25 cellular contexts compared by ENCODE assay signal in genomic region chr12:111224196-111225066, GRCh38.
DNase-seq lines count a peak whose midpoint lies in the region; ATAC-seq, FAIRE-seq and TF ChIP-seq lines count a peak whose summit lies in the region.
"Had no signal": no experiment of that assay in that cellular context is flagged by ENCODE, and none has a peak within 500 bp of the region (broad histone marks: within the 10 kb centered on the region; RNA-seq: fewer than 3 reads in every experiment).

No MANE protein-coding gene starts in this region.

- CTCF ChIA-PET in SK-N-SH (lab: Yijun Ruan, JAX) (interaction anchor here (0.7 to 2.2 kb wide), 6 partner anchors 9 to 199 kb away, joined by 3 to 8 read pairs (median 3); no protein-coding TSS in a partner anchor), HepG2 (lab: Yijun Ruan, JAX; ENCODE audit: low intra/inter-chr PET ratio, low total read pairs) (no interaction called here)

- no peak for TF ChIP-seq POLR2A in HepG2 (IDR thresholded peaks at IDR 0.05; ENCODE audit: insufficient read depth in 1 of 2, low read depth in 2 of 2, low read length in 2 of 2)

- H3K27me3 ChIP-seq in MG63: no peaks in the 10 kb centered on the region
- H3K27me3 ChIP-seq in SK-N-SH (ENCODE audit: insufficient read depth): no peaks in the 10 kb centered on the region
- H3K27me3 ChIP-seq in HepG2 (ENCODE audit: control insufficient read depth in 1 of 2, insufficient read depth in 2 of 2, low read length in 2 of 2): peaks cover 0 to 13% of the 10 kb centered on the region in 2 experiments; a peak in 1 of 5 replicates
- no peaks in the 10 kb centered on the region for H3K27me3 ChIP-seq in brain microvascular endothelial cell (replicated peaks)

- H3F3A ChIP-seq in SK-N-SH (replicated peaks; ENCODE audit: insufficient read depth): no peaks in the 10 kb centered on the region

- no peaks in the 10 kb centered on the region for H3K9me3 ChIP-seq in MG63
- H3K9me3 ChIP-seq in SK-N-SH: no peaks in the 10 kb centered on the region
- H3K9me3 ChIP-seq in HepG2 (ENCODE audit: low read length): no peaks in the 10 kb centered on the region
- H3K9me3 ChIP-seq: gastroesophageal sphincter, stomach had no signal

- WGBS in SK-N-SH (ENCODE audit: low lambda C conversion rate): 25% methylated on average over 14 of the region's 14 CpGs
- 23% methylated on average over 12 of the region's 14 CpGs for WGBS in HepG2 (ENCODE audit: low lambda C conversion rate)

- TF ChIP-seq EP300 in SK-N-SH (IDR thresholded peaks at IDR 0.05; ENCODE audit: borderline replicate concordance in 1 of 2, low read depth in 1 of 2, low read length in 1 of 2): peak in 1 of 2 experiments; percentile 39; a peak in 2 of 4 replicates
- TF ChIP-seq EP300 in HepG2 (IDR thresholded peaks at IDR 0.05; ENCODE audit: low read depth in 2 of 2, low read length in 2 of 2): no peak
- no peak for TF ChIP-seq EP300 in HepG2 (CRISPR knock-in tag; IDR thresholded peaks at IDR 0.05; ENCODE audit: borderline replicate concordance)

- intact Hi-C loops in HepG2 (cut with micrococcal nuclease; ENCODE audit: unreplicated experiment): no loop called here

- peak overlapping the region in 1 of 2 experiments; percentile 82; a peak in 2 of 4 replicates for H3K27ac ChIP-seq in SK-N-SH (ENCODE audit: low read depth in 2 of 2, low read length in 1 of 2)
- H3K27ac ChIP-seq in HepG2 (ENCODE audit: extremely low read length, insufficient read depth, low read length): no peak overlapping the region
- no peak overlapping the region for H3K27ac ChIP-seq in brain microvascular endothelial cell
- H3K27ac ChIP-seq: gastroesophageal sphincter, stomach had no signal

- TF ChIP-seq RAD21 in SK-N-SH (IDR thresholded peaks at IDR 0.05; ENCODE audit: low read length) (peak; percentile 2; the same call in 1 of the 2 replicates), HepG2 (CRISPR knock-in tag; IDR thresholded peaks at IDR 0.05) (no peak)

- no peaks in the 10 kb centered on the region for H4K20me1 ChIP-seq in SK-N-SH (ENCODE audit: insufficient read depth)
- no peaks in the 10 kb centered on the region for H4K20me1 ChIP-seq in HepG2 (ENCODE audit: insufficient read depth, low read length)

- H2AFZ ChIP-seq in SK-N-SH (ENCODE audit: low read depth) (no peak overlapping the region), HepG2 (ENCODE audit: low read length) (no peak overlapping the region)

- POLR2A ChIA-PET in SK-N-SH (lab: Yijun Ruan, JAX) (no interaction called here), HepG2 (lab: Yijun Ruan, JAX) (no interaction called here)

- H3K36me3 ChIP-seq in MG63: no peaks in the 10 kb centered on the region
- no peaks in the 10 kb centered on the region for H3K36me3 ChIP-seq in SK-N-SH (replicated peaks in 1 of 2; ENCODE audit: control insufficient read depth in 1 of 2, insufficient read depth in 2 of 2, low read length in 1 of 2)
- H3K36me3 ChIP-seq in HepG2 (replicated peaks in 1 of 2; ENCODE audit: control insufficient read depth in 1 of 2, insufficient read depth in 2 of 2, low read length in 2 of 2): no peaks in the 10 kb centered on the region
- no peaks in the 10 kb centered on the region for H3K36me3 ChIP-seq in brain microvascular endothelial cell (replicated peaks)
- H3K36me3 ChIP-seq: gastroesophageal sphincter, stomach had no signal

- TF ChIP-seq CTCF in SK-N-SH (IDR thresholded peaks at IDR 0.05): no peak
- no peak for TF ChIP-seq CTCF in HepG2 (CRISPR knock-in tag; IDR thresholded peaks at IDR 0.05)
- no peak for TF ChIP-seq CTCF in D721Med (IDR thresholded peaks at IDR 0.05; ENCODE audit: insufficient read depth, missing control alignments)
- no peak for TF ChIP-seq CTCF in brain microvascular endothelial cell (IDR thresholded peaks at IDR 0.05; ENCODE audit: low read depth, low read length, missing control alignments)

- ATAC-seq in HepG2 (no peak), GM19397 (IDR thresholded peaks at IDR 0.05; ENCODE audit: unreplicated experiment) (no peak)
- ATAC-seq: esophagus mucosa, gastroesophageal sphincter, HCT116, Right ventricle myocardium inferior, WTC11 had no signal

- FAIRE-seq in HepG2 (lab: Jason Lieb, UNC) (no peak), D721Med (lab: Jason Lieb, UNC) (no peak)
- FAIRE-seq: kidney had no signal

- H3K9ac ChIP-seq in SK-N-SH (no peak overlapping the region), HepG2 (ENCODE audit: insufficient read depth, low read depth, low read length) (no peak overlapping the region)

- in situ Hi-C loops in HepG2 (cut with HindIII; ENCODE audit: extremely low pct_ligation_motif_present, low pct_unique_long_range_greater_than_20kb): no loop called here
- in situ Hi-C loops in brain microvascular endothelial cell (cut with HindIII; ENCODE audit: low pct_ligation_motif_present, low sequenced_read_pairs): no loop called here

- peaks cover 0 to 38% of the 10 kb centered on the region in 2 experiments; a peak in 2 of 4 replicates for H3K4me1 ChIP-seq in SK-N-SH (ENCODE audit: control insufficient read depth in 1 of 2, insufficient read depth in 2 of 2, low read depth in 1 of 2, low read length in 1 of 2)
- H3K4me1 ChIP-seq in HepG2 (ENCODE audit: insufficient read depth, low read length): no peaks in the 10 kb centered on the region
- H3K4me1 ChIP-seq: gastroesophageal sphincter, stomach had no signal

- H3K9me2 ChIP-seq in SK-N-SH: no peaks in the 10 kb centered on the region

- H3K79me2 ChIP-seq in SK-N-SH (ENCODE audit: insufficient read depth) (no peaks in the 10 kb centered on the region), HepG2 (ENCODE audit: insufficient read depth, low read length) (no peaks in the 10 kb centered on the region)

- H3K4me2 ChIP-seq in SK-N-SH (no peak overlapping the region), HepG2 (ENCODE audit: low read depth, low read length) (no peak overlapping the region)

- H3K4me3 ChIP-seq in MG63 (no peak overlapping the region), SK-N-SH (ENCODE audit: low read depth in 2 of 2, low read length in 1 of 2) (no peak overlapping the region), HepG2 (replicated peaks in 1 of 3; ENCODE audit: insufficient read depth in 1 of 3, low read depth in 2 of 3, low read length in 3 of 3) (no peak overlapping the region), brain microvascular endothelial cell (ENCODE audit: low read depth, low read length) (no peak overlapping the region)
- H3K4me3 ChIP-seq: gastroesophageal sphincter, lung, stomach had no signal

- DNase-seq in H4 (ENCODE audit: low spot score) (peak; percentile 80), MG63 (peak; percentile 31), SK-N-SH (peak; percentile 79), HepG2 (ENCODE audit: low spot score) (no peak), D721Med (ENCODE audit: insufficient read length, low spot score) (no peak), brain microvascular endothelial cell (no peak)
- DNase-seq: activated CD4-positive, alpha-beta memory T cell treated with anti-CD3 and anti-CD28 coated beads for 36 hours; activated naive CD4-positive, alpha-beta T cell treated with Interleukin-2 at 50 U/mL for 16 hours; activated T-cell treated with anti-CD3 and anti-CD28 coated beads, Interleukin-2, amount 50 U/mL, for 1 hour; caudate nucleus; COR-L47; kidney; NCI-H2081 treated with DMSO at 0.1 percent for 48 hours; NCI-H524; occipital lobe; stimulated activated CD4-positive, alpha-beta T cell treated with anti-CD3 and anti-CD28 coated beads, Interleukin-4, amount 100 ng/mL, for 4 hours; stomach; trophoblast cell had no signal

- BruUV-seq in HepG2 (replicated peaks; lab: Mats Ljungman, UMichigan): no TSS peak

TF ChIP-seq in SK-N-SH, 30 proteins besides CTCF, POLR2A, EP300 and RAD21:
- peak; percentile 77; the same call in 1 of the 2 replicates for TF ChIP-seq RCOR1 (IDR thresholded peaks at IDR 0.05; ENCODE audit: low read length)
- TF ChIP-seq MXI1 (IDR thresholded peaks at IDR 0.05; ENCODE audit: low read depth, low read length): peak; percentile 82
- TF ChIP-seq POLR2AphosphoS5 (IDR thresholded peaks at IDR 0.05; ENCODE audit: low read depth, low read length): no peak

TF ChIP-seq in HepG2, 621 proteins besides CTCF, POLR2A, EP300 and RAD21:
- TF ChIP-seq ZNF768 (CRISPR knock-in tag; IDR thresholded peaks at IDR 0.05) (peak; percentile 70), ZFP1 (CRISPR knock-in tag; IDR thresholded peaks at IDR 0.05) (no peak)

Comparison
In these comparisons a context has a peak if more than half of its experiments do, and no peak if none do; other contexts are left out.
1. DNase-seq: peak in H4 (single experiment), MG63 (single experiment) and SK-N-SH (single experiment); none in HepG2 (single experiment), D721Med (single experiment) and brain microvascular endothelial cell (single experiment).